In the genomic region with DNA sequence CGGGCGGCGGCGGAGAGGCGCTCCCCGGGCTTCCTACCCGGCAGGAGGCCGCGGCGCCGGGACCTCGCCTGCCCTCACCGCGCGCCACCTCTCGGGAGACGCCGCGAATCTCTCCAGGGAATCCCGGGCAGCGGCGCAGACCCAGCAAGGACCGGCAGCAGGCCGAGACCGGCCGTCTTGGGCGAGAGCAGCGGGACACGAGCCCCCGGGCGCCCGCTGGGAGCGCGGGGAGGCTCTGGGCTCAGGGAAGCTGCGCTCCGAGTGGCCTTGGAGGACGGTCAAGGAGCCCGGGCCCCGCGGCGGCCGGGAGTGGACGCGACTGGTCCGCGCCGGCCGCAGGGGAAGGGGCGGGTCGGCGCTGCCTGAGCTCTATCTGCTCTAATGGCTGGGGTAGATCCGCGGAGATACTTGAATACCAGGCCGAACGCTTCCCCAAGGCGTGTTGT, we compare ENCODE assay signal across 8 cellular contexts. TPM values are rescaled to one million over a fixed set of nuclear protein-coding genes. Genes with fewer than 3 reads are reported as not detected.
DNase-seq lines count a peak whose midpoint lies in the region; ATAC-seq and TF ChIP-seq lines count a peak whose summit lies in the region.

No MANE protein-coding gene starts in this region.

- DNase-seq in dorsolateral prefrontal cortex (no peak), NCI-H1048 (lab: John Stamatoyannopoulos, UW) (no peak)

- peaks cover 6 to 10% (median 9%) of the 10 kb centered on the region in 3 donors for H3K4me1 Mint-ChIP-seq in IgD-negative memory B cell

- H2AFZ ChIP-seq in ACC112 (ENCODE audit: low read length, unreplicated experiment), result no peak overlapping the region

- no peak overlapping the region for H3K27ac Mint-ChIP-seq in IgD-negative memory B cell

- intact Hi-C loops in dorsolateral prefrontal cortex (cut with DNase I), result no loop called here

- H3K36me3 ChIP-seq in ACC112 (ENCODE audit: insufficient read depth, low read length) (no peaks in the 10 kb centered on the region), mucosa of stomach (ENCODE audit: control insufficient read depth, insufficient read depth, low read length) (no peaks in the 10 kb centered on the region)

- peaks cover 0 to 8% (median 7%) of the 10 kb centered on the region in 3 donors for H3K9me3 Mint-ChIP-seq in IgD-negative memory B cell

- TF ChIP-seq CTCF in dorsolateral prefrontal cortex (IDR thresholded peaks at IDR 0.05 in 54 of 56, conservative IDR thresholded peaks at IDR 0.05 in 2 of 56; ENCODE audit: low read depth in 1 of 56, partially characterized antibody in 56 of 56), result no peak

- H3K9me3 ChIP-seq in mucosa of stomach (ENCODE audit: control insufficient read depth, low read length), result no peaks in the 10 kb centered on the region

- H3K27ac ChIP-seq in ACC112 (ENCODE audit: low read depth, low read length), result no peak overlapping the region
- no peak overlapping the region for H3K27ac ChIP-seq in dorsolateral prefrontal cortex

- H3K27me3 ChIP-seq in ACC112 (ENCODE audit: insufficient read depth, low read length) (peaks cover 84% of the 10 kb centered on the region), dorsolateral prefrontal cortex (peaks cover 7 to 96% (median 79%) of the 10 kb centered on the region in 45 donors), mucosa of stomach (ENCODE audit: control insufficient read depth, insufficient read depth, low read length) (peaks cover 27% of the 10 kb centered on the region)

- peaks cover 53% of the 10 kb centered on the region for H3K27me3 Mint-ChIP-seq in IgD-negative memory B cell

- H3K36me3 Mint-ChIP-seq in IgD-negative memory B cell, result peaks cover 2% of the 10 kb centered on the region

- no peaks in the 10 kb centered on the region for H3K4me1 ChIP-seq in ACC112 (ENCODE audit: control insufficient read depth, insufficient read depth, low read length, unreplicated experiment)
- peaks cover 37% of the 10 kb centered on the region for H3K4me1 ChIP-seq in mucosa of stomach (ENCODE audit: control insufficient read depth, insufficient read depth, low read length)

- peak overlapping the region; percentile 93 for H3K9ac ChIP-seq in mucosa of stomach (ENCODE audit: low read length)

- ATAC-seq in GM19023 (IDR thresholded peaks at IDR 0.05; ENCODE audit: unreplicated experiment) (peak; percentile 19), HG03442 (IDR thresholded peaks at IDR 0.05; ENCODE audit: unreplicated experiment) (no peak), HG02571 (IDR thresholded peaks at IDR 0.05; ENCODE audit: unreplicated experiment) (no peak)

- H3K4me3 ChIP-seq in ACC112 (ENCODE audit: low read depth, low read length), result peak overlapping the region; percentile 66
- peak overlapping the region in 53 of 59 donors; percentile 12 to 61 (median 38) for H3K4me3 ChIP-seq in dorsolateral prefrontal cortex
- peak overlapping the region; percentile 60 for H3K4me3 ChIP-seq in mucosa of stomach (ENCODE audit: low read length)

- H3K4me3 Mint-ChIP-seq in IgD-negative memory B cell, result peak overlapping the region in 3 of 4 donors; percentile 69 to 86 (median 77)

- no peaks in the 10 kb centered on the region for H3K79me2 ChIP-seq in ACC112 (ENCODE audit: control insufficient read depth, insufficient read depth, low read length, unreplicated experiment)

RNA-seq across cellular contexts. Expression of a gene that starts 14.7 kb away (rescaled TPM):
- not detected for polyA plus RNA-seq in IgD-negative memory B cell
- under 1 TPM in 2 of 120 experiments, not detected in 118; 0.14 to 0.24 TPM for total RNA-seq in dorsolateral prefrontal cortex

RNA-seq across cellular contexts. Expression of a gene that starts 34.1 kb away (rescaled TPM):
- not detected for polyA plus RNA-seq in IgD-negative memory B cell
- under 1 TPM in 2 of 120 experiments, not detected in 118; 0.52 to 0.68 TPM for total RNA-seq in dorsolateral prefrontal cortex

RNA-seq across cellular contexts. Expression of a gene that starts 34.6 kb away (rescaled TPM):
- not detected for polyA plus RNA-seq in IgD-negative memory B cell
- not detected for total RNA-seq in dorsolateral prefrontal cortex
